ENCODE assay signal across 9 cellular contexts in the genomic region with DNA sequence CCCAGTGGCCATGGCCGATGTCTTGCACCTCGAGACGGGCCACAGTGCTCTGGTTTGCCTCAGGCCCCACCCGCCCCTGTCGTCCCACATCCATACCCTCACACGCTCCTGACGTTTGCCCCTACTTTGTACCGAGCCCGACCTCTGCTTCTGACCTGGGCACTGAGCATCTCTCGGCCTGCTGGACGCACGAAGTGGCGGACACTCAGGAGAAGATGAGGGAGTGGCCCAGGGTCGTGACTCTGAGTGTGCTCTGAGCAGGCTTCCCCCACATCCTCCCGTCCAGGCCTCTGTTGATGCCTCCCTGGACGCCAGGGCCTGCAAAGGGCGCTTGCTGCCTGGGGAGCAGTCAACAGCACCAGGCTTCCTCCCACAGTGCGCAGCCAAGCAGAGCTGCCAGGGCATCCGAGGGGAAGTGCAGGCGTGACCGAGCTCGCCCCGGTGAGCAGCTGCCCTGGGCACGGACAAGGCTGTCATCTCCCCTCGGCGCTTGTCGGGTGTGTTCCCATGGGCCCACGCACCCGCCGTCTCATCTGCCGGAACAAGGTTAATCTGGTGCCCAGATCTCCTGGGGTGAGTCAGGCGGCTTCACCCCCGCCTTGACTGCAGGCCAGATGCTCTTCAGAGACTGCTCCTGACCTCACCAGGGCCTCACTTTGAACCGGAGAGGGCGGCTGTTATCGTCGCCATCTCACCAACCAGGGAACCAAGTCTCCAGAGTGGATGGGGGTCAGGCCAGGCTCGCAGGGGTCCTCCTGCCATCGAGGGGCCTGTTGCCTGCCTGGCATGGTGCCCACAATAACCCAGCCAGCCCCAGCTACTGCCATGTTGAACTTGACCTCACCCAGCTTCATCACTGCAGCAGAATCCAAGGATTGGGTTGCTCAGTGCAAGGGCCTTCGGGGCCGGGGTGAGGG. TPM values are rescaled to one million over a fixed set of nuclear protein-coding genes. Genes with fewer than 3 reads are reported as not detected.
DNase-seq lines count a peak whose midpoint lies in the region; ATAC-seq and TF ChIP-seq lines count a peak whose summit lies in the region.
"Had no signal": no experiment of that assay in that cellular context is flagged by ENCODE, and none has a peak within 500 bp of the region (broad histone marks: within the 10 kb centered on the region; RNA-seq: fewer than 3 reads in every experiment).

No MANE protein-coding gene starts in this region.

- H3K9me3 ChIP-seq in OCI-LY3 (ENCODE audit: insufficient read depth, low read length) (no peaks in the 10 kb centered on the region), esophagus squamous epithelium (no peaks in the 10 kb centered on the region)
- H3K9me3 ChIP-seq: left ventricle myocardium inferior had no signal

- peak; percentile 43 to 44 for ATAC-seq in stimulated activated naive B cell treated with anti-CD40 and anti-IgM and Interleukin-4, amounts not matched to agents 10 μg/mL and 1 μg/mL and 100 μg/mL, for 72 hours (replicated peaks)
- no peak for ATAC-seq in HG03342 (IDR thresholded peaks at IDR 0.05; ENCODE audit: unreplicated experiment)

- H3K36me3 ChIP-seq in OCI-LY3 (replicated peaks; ENCODE audit: low read depth, low read length) (no peaks in the 10 kb centered on the region), esophagus squamous epithelium (no peaks in the 10 kb centered on the region)
- H3K36me3 ChIP-seq: left ventricle myocardium inferior had no signal

- H4K20me1 ChIP-seq in OCI-LY3 (ENCODE audit: insufficient read depth, low read length), result no peaks in the 10 kb centered on the region

- no peak overlapping the region for H3K27ac Mint-ChIP-seq in stimulated activated naive B cell treated with anti-CD40 and anti-IgM and Interleukin-4, amounts not matched to agents 10 μg/mL and 1 μg/mL and 100 μg/mL, for 72 hours

- DNase-seq in NCI-H1092 treated with DMSO at 0.1 percent for 48 hours (lab: John Stamatoyannopoulos, UW), result peak; percentile 44
- no peak for DNase-seq in NCI-H1092 (lab: John Stamatoyannopoulos, UW)
- no peak for DNase-seq in esophagus squamous epithelium (lab: John Stamatoyannopoulos, UW)
- no peak for DNase-seq in stimulated activated naive B cell treated with anti-CD40 and anti-IgM and Interleukin-4, amounts not matched to agents 10 μg/mL and 1 μg/mL and 100 μg/mL, for 72 hours
- DNase-seq in NCI-H128 (lab: John Stamatoyannopoulos, UW; ENCODE audit: unreplicated experiment), result no peak
- no peak for DNase-seq in cortex of kidney (lab: John Stamatoyannopoulos, UW)
- DNase-seq: left ventricle myocardium inferior had no signal

- no peaks in the 10 kb centered on the region for H3K79me2 ChIP-seq in OCI-LY3 (ENCODE audit: low read length)

- H3K9ac ChIP-seq in OCI-LY3 (ENCODE audit: low read length), result peak overlapping the region; percentile 37; the same call in 1 of the 2 replicates

- TF ChIP-seq CTCF in OCI-LY3 (IDR thresholded peaks at IDR 0.05; ENCODE audit: low read depth, low read length) (no peak), esophagus squamous epithelium (IDR thresholded peaks at IDR 0.05) (no peak)

- peaks cover 48% of the 10 kb centered on the region for H3K4me1 ChIP-seq in OCI-LY3 (ENCODE audit: low read length)
- H3K4me1 ChIP-seq in esophagus squamous epithelium, result peaks cover 37 to 63% (median 42%) of the 10 kb centered on the region in 3 donors

- H3K27ac ChIP-seq in OCI-LY3 (ENCODE audit: low read length) (peak overlapping the region; percentile 46; the same call in 1 of the 2 replicates), esophagus squamous epithelium (peak overlapping the region in 3 of 4 donors; percentile 25 to 74 (median 39))
- H3K27ac ChIP-seq: left ventricle myocardium inferior had no signal

- 36 to 68% methylated on average over 5 to 12 of the region's 41 CpGs for WGBS in esophagus squamous epithelium, 2 donors

- no peaks in the 10 kb centered on the region for H3K9me3 Mint-ChIP-seq in stimulated activated naive B cell treated with anti-CD40 and anti-IgM and Interleukin-4, amounts not matched to agents 10 μg/mL and 1 μg/mL and 100 μg/mL, for 72 hours

- H3K4me1 Mint-ChIP-seq in stimulated activated naive B cell treated with anti-CD40 and anti-IgM and Interleukin-4, amounts not matched to agents 10 μg/mL and 1 μg/mL and 100 μg/mL, for 72 hours, result peaks cover 0 to 5% of the 10 kb centered on the region in 2 donors

- intact Hi-C loops in esophagus squamous epithelium (cut with DNase I), result no loop called here

- no peak overlapping the region for H2AFZ ChIP-seq in OCI-LY3 (ENCODE audit: low read depth, low read length)

- no peaks in the 10 kb centered on the region for H3K27me3 ChIP-seq in OCI-LY3 (ENCODE audit: low read depth, low read length)
- peaks cover 0 to 24% (median 0%) of the 10 kb centered on the region in 4 donors for H3K27me3 ChIP-seq in esophagus squamous epithelium

- no peak for TF ChIP-seq POLR2A in esophagus squamous epithelium (IDR thresholded peaks at IDR 0.05)

- H3K36me3 Mint-ChIP-seq in stimulated activated naive B cell treated with anti-CD40 and anti-IgM and Interleukin-4, amounts not matched to agents 10 μg/mL and 1 μg/mL and 100 μg/mL, for 72 hours, result peaks cover 5 to 6% of the 10 kb centered on the region in 2 donors

- H3K4me2 ChIP-seq in OCI-LY3 (ENCODE audit: low read length), result peak overlapping the region; percentile 76

- H3K4me3 ChIP-seq in OCI-LY3 (ENCODE audit: low read length) (peak overlapping the region; percentile 46), esophagus squamous epithelium (no peak overlapping the region)
- H3K4me3 ChIP-seq: left ventricle myocardium inferior had no signal

- H3K4me3 Mint-ChIP-seq in stimulated activated naive B cell treated with anti-CD40 and anti-IgM and Interleukin-4, amounts not matched to agents 10 μg/mL and 1 μg/mL and 100 μg/mL, for 72 hours, result no peak overlapping the region

- H3K27me3 Mint-ChIP-seq in stimulated activated naive B cell treated with anti-CD40 and anti-IgM and Interleukin-4, amounts not matched to agents 10 μg/mL and 1 μg/mL and 100 μg/mL, for 72 hours, result no peaks in the 10 kb centered on the region

RNA-seq across cellular contexts. Expression of a gene that starts 27.2 kb away (rescaled TPM):
- total RNA-seq in esophagus squamous epithelium, result 1 to 10 TPM in 3 of 4 donors, not detected in 1; 1.3 to 8.0 (median 5.3) TPM
